In the genomic region with DNA sequence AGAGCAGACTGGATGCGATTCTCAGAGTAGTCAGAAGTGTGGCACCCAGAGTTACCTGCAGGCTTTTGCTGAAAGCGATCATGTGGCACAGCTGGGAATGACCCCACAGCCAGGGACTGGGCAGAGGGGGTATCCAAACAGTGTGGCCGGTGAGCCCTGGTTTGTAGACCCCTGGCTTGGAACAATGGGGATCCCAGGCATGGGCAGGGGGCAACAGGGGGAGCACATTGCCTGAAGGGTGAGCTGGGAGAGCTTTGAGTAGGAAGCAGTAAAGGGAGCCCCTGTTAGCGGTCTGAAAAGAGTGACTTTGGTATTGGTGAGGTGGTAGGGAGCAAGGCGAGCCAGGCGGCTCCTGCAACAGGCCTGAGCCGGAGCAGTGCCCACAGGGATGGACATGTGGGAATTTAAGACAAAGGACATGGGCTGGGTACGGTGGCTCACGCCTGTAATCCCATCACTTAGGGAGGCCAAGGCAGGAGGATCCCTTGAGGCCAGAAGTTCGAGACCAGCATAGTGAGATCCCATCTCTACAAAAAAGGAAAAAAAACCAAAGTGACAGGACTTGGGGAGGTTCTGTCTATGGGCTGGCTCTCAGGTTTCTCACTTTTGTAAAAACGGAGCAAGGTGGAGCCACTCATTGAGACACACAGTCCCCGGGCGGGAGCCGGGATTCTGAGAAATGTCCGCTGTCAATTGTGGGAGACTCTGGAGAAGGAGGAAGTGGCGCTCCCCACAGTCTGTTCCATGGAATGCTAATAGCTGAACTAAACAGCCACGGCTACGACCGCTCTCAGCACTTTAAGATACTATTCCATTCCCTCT, we compare ENCODE assay signal across 1 cellular context.
TF ChIP-seq lines count a peak whose summit lies in the region.

No MANE protein-coding gene starts in this region.

TF ChIP-seq in WTC11, 78 proteins besides CTCF, POLR2A, EP300 and RAD21 (continued from another document):
- TF ChIP-seq, protein P1, sequence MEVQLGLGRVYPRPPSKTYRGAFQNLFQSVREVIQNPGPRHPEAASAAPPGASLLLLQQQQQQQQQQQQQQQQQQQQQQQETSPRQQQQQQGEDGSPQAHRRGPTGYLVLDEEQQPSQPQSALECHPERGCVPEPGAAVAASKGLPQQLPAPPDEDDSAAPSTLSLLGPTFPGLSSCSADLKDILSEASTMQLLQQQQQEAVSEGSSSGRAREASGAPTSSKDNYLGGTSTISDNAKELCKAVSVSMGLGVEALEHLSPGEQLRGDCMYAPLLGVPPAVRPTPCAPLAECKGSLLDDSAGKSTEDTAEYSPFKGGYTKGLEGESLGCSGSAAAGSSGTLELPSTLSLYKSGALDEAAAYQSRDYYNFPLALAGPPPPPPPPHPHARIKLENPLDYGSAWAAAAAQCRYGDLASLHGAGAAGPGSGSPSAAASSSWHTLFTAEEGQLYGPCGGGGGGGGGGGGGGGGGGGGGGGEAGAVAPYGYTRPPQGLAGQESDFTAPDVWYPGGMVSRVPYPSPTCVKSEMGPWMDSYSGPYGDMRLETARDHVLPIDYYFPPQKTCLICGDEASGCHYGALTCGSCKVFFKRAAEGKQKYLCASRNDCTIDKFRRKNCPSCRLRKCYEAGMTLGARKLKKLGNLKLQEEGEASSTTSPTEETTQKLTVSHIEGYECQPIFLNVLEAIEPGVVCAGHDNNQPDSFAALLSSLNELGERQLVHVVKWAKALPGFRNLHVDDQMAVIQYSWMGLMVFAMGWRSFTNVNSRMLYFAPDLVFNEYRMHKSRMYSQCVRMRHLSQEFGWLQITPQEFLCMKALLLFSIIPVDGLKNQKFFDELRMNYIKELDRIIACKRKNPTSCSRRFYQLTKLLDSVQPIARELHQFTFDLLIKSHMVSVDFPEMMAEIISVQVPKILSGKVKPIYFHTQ (CRISPR knock-in tag; IDR thresholded peaks at IDR 0.05) = no peak
- TF ChIP-seq JAZF1 (CRISPR knock-in tag; IDR thresholded peaks at IDR 0.05) = no peak
- TF ChIP-seq ETV6 (CRISPR knock-in tag; IDR thresholded peaks at IDR 0.05) = no peak
- TF ChIP-seq, protein P2, sequence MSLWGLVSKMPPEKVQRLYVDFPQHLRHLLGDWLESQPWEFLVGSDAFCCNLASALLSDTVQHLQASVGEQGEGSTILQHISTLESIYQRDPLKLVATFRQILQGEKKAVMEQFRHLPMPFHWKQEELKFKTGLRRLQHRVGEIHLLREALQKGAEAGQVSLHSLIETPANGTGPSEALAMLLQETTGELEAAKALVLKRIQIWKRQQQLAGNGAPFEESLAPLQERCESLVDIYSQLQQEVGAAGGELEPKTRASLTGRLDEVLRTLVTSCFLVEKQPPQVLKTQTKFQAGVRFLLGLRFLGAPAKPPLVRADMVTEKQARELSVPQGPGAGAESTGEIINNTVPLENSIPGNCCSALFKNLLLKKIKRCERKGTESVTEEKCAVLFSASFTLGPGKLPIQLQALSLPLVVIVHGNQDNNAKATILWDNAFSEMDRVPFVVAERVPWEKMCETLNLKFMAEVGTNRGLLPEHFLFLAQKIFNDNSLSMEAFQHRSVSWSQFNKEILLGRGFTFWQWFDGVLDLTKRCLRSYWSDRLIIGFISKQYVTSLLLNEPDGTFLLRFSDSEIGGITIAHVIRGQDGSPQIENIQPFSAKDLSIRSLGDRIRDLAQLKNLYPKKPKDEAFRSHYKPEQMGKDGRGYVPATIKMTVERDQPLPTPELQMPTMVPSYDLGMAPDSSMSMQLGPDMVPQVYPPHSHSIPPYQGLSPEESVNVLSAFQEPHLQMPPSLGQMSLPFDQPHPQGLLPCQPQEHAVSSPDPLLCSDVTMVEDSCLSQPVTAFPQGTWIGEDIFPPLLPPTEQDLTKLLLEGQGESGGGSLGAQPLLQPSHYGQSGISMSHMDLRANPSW (CRISPR knock-in tag; conservative IDR thresholded peaks at IDR 0.05; ENCODE audit: low read depth) = no peak
- TF ChIP-seq, protein P3, sequence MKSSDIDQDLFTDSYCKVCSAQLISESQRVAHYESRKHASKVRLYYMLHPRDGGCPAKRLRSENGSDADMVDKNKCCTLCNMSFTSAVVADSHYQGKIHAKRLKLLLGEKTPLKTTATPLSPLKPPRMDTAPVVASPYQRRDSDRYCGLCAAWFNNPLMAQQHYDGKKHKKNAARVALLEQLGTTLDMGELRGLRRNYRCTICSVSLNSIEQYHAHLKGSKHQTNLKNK (CRISPR knock-in tag; IDR thresholded peaks at IDR 0.05) = no peak
- TF ChIP-seq, protein P4, sequence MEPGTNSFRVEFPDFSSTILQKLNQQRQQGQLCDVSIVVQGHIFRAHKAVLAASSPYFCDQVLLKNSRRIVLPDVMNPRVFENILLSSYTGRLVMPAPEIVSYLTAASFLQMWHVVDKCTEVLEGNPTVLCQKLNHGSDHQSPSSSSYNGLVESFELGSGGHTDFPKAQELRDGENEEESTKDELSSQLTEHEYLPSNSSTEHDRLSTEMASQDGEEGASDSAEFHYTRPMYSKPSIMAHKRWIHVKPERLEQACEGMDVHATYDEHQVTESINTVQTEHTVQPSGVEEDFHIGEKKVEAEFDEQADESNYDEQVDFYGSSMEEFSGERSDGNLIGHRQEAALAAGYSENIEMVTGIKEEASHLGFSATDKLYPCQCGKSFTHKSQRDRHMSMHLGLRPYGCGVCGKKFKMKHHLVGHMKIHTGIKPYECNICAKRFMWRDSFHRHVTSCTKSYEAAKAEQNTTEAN (CRISPR knock-in tag; IDR thresholded peaks at IDR 0.05) = no peak
